17 cellular contexts compared by ENCODE assay signal in the genomic region with DNA sequence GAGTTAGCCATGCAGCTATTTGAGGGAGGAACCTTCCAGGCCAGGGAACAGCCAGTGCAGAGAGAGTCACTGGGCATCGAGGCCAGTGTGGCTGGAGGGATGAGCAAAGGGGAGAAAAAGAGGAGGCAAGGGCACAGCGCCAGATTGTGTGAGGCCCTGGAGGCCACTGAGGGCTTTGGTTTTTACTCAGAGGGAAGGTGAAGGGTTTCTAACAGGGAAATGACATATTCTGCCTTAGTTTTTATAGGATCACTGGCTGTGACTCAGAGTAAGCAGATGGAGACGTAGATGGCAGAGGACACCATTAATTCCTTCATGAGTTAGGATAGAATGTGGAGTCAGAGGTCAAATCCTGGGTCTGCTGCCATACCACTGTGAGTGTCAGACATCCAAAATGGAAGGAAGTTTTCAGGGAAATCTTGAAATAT. TPM values are rescaled to one million over a fixed set of nuclear protein-coding genes. Genes with fewer than 3 reads are reported as not detected.
DNase-seq lines count a peak whose midpoint lies in the region; ATAC-seq and TF ChIP-seq lines count a peak whose summit lies in the region.
"Had no signal": no experiment of that assay in that cellular context is flagged by ENCODE, and none has a peak within 500 bp of the region (broad histone marks: within the 10 kb centered on the region; RNA-seq: fewer than 3 reads in every experiment).

No MANE protein-coding gene starts in this region.

- no peak overlapping the region for H3K4ac ChIP-seq in neuronal stem cell (ENCODE audit: low read length)

- H3K27me3 ChIP-seq in uterus: no peaks in the 10 kb centered on the region
- H3K27me3 ChIP-seq in neuronal stem cell (ENCODE audit: control insufficient read depth in 3 of 3, insufficient read depth in 3 of 3, low read depth in 1 of 3, low read length in 3 of 3): no peaks in the 10 kb centered on the region

- H3K4me3 ChIP-seq in WI38 (ENCODE audit: low read depth, low read length): peak overlapping the region; percentile 8; the same call in 1 of the 2 replicates
- H3K4me3 ChIP-seq in uterus: no peak overlapping the region
- H3K4me3 ChIP-seq in neuronal stem cell (ENCODE audit: low read length in 2 of 2): no peak overlapping the region
- H3K4me3 ChIP-seq: thoracic aorta had no signal

- H3K14ac ChIP-seq in neuronal stem cell (ENCODE audit: low read length): no peak overlapping the region

- no peak overlapping the region for H2BK12ac ChIP-seq in neuronal stem cell (ENCODE audit: low read length)

- no peak overlapping the region for H2AK5ac ChIP-seq in neuronal stem cell (ENCODE audit: low read depth, low read length)

- WGBS in neuronal stem cell (ENCODE audit: extremely low coverage in 2 of 2, insufficient read length in 2 of 2, insufficient replicate concordance in 1 of 2), 2 donors: no CpG with 5 or more reads among the region's 3 CpGs

- no peak overlapping the region for H2AFZ ChIP-seq in neuronal stem cell (ENCODE audit: low read length)

- DNase-seq in NCI-H2171 treated with DMSO at 0.1 percent for 48 hours (lab: John Stamatoyannopoulos, UW): peak; percentile 19
- no peak for DNase-seq in NCI-H2171 (lab: John Stamatoyannopoulos, UW)
- peak; percentile 17 for DNase-seq in iris pigment epithelial cell (ENCODE audit: low read depth)
- DNase-seq in uterus: peak in 1 of 2 donors; percentile 23
- DNase-seq in neuronal stem cell (ENCODE audit: low spot score): no peak
- DNase-seq: activated naive CD4-positive, alpha-beta T cell; central memory CD4-positive, alpha-beta T cell; DMS 273 treated with DMSO at 0.1 percent for 48 hours; naive thymus-derived CD4-positive, alpha-beta T cell; NCI-H146; NCI-H524; small intestine had no signal

- TF ChIP-seq POLR2A in uterus (IDR thresholded peaks at IDR 0.05) (no peak), GM18505 (IDR thresholded peaks at IDR 0.05; ENCODE audit: borderline replicate concordance, extremely low read depth, insufficient read depth, insufficient read length) (no peak)

- H3K27ac ChIP-seq in uterus: peak overlapping the region; percentile 46 to 57
- H3K27ac ChIP-seq in neuronal stem cell (replicated peaks; ENCODE audit: low read length): no peak overlapping the region
- H3K27ac ChIP-seq: thoracic aorta had no signal

- H4K91ac ChIP-seq in neuronal stem cell (ENCODE audit: low read depth, low read length, poor library complexity): no peak overlapping the region

- no peak for ATAC-seq in GM18505 (IDR thresholded peaks at IDR 0.05; ENCODE audit: unreplicated experiment)
- ATAC-seq in GM21390 (IDR thresholded peaks at IDR 0.05; ENCODE audit: unreplicated experiment): no peak
- ATAC-seq: esophagus mucosa had no signal

- no peak overlapping the region for H3K18ac ChIP-seq in neuronal stem cell (ENCODE audit: low read length)

- intact Hi-C loops in uterus (cut with DNase I; ENCODE audit: low total_unique reads): no loop called here

- no peak overlapping the region for H2BK5ac ChIP-seq in neuronal stem cell (ENCODE audit: low read length)

- H2BK15ac ChIP-seq in neuronal stem cell (ENCODE audit: low read length): no peak overlapping the region

- H3K36me3 ChIP-seq in uterus (no peaks in the 10 kb centered on the region), neuronal stem cell (replicated peaks in 1 of 2; ENCODE audit: control insufficient read depth in 2 of 2, insufficient read depth in 2 of 2, low read length in 2 of 2) (no peaks in the 10 kb centered on the region)
- H3K36me3 ChIP-seq: thoracic aorta had no signal

- no peak overlapping the region for H4K8ac ChIP-seq in neuronal stem cell (ENCODE audit: low read depth, low read length)

- H3K23ac ChIP-seq in neuronal stem cell (ENCODE audit: low read depth, low read length, poor library complexity): no peak overlapping the region

- H3K9me3 ChIP-seq in uterus (no peaks in the 10 kb centered on the region), neuronal stem cell (replicated peaks in 1 of 2; ENCODE audit: control insufficient read depth in 2 of 2, insufficient read depth in 1 of 2, low read depth in 1 of 2, low read length in 2 of 2) (no peaks in the 10 kb centered on the region)
- H3K9me3 ChIP-seq: thoracic aorta had no signal

- H2BK120ac ChIP-seq in neuronal stem cell (ENCODE audit: low read depth, low read length): no peak overlapping the region

- TF ChIP-seq CTCF in WI38 (IDR thresholded peaks at IDR 0.05; ENCODE audit: low read depth, low read length): no peak
- TF ChIP-seq CTCF in uterus (IDR thresholded peaks at IDR 0.05): no peak

- H3K4me1 ChIP-seq in uterus: peaks cover 0 to 8% of the 10 kb centered on the region in 2 donors
- peaks cover 3 to 8% of the 10 kb centered on the region in 2 donors for H3K4me1 ChIP-seq in neuronal stem cell (ENCODE audit: control insufficient read depth in 2 of 2, insufficient read depth in 1 of 2, low read depth in 1 of 2, low read length in 2 of 2)

- no peak overlapping the region for H3K9ac ChIP-seq in neuronal stem cell (ENCODE audit: low read depth, low read length, poor library complexity)

- peaks cover 4% of the 10 kb centered on the region for H3K79me1 ChIP-seq in neuronal stem cell (ENCODE audit: low read depth, low read length)

- H3K4me2 ChIP-seq in neuronal stem cell (ENCODE audit: insufficient read depth, low read length, poor library complexity, severe bottlenecking): no peak overlapping the region

RNA-seq across cellular contexts. Expression of a gene that starts 32.9 kb away (rescaled TPM):
- total RNA-seq in uterus: 10 to 100 TPM; 15.0 to 71.0 (median 44.5) TPM
- polyA plus RNA-seq in neuronal stem cell (2013, experiment 1 of 2): 112 TPM
- polyA plus RNA-seq in neuronal stem cell (2013, experiment 2 of 2): 109 TPM
- polyA plus RNA-seq: naive thymus-derived CD4-positive, alpha-beta T cell had no signal

Comparison
In these comparisons a context has a peak if more than half of its experiments do, and no peak if none do; other contexts are left out.
1. DNase-seq: peak in NCI-H2171 treated with DMSO at 0.1 percent for 48 hours (single experiment) and iris pigment epithelial cell (single experiment); none in NCI-H2171 (single experiment) and neuronal stem cell (single experiment).